Comparison of ENCODE assay signal across 1 cellular context in the genomic region with DNA sequence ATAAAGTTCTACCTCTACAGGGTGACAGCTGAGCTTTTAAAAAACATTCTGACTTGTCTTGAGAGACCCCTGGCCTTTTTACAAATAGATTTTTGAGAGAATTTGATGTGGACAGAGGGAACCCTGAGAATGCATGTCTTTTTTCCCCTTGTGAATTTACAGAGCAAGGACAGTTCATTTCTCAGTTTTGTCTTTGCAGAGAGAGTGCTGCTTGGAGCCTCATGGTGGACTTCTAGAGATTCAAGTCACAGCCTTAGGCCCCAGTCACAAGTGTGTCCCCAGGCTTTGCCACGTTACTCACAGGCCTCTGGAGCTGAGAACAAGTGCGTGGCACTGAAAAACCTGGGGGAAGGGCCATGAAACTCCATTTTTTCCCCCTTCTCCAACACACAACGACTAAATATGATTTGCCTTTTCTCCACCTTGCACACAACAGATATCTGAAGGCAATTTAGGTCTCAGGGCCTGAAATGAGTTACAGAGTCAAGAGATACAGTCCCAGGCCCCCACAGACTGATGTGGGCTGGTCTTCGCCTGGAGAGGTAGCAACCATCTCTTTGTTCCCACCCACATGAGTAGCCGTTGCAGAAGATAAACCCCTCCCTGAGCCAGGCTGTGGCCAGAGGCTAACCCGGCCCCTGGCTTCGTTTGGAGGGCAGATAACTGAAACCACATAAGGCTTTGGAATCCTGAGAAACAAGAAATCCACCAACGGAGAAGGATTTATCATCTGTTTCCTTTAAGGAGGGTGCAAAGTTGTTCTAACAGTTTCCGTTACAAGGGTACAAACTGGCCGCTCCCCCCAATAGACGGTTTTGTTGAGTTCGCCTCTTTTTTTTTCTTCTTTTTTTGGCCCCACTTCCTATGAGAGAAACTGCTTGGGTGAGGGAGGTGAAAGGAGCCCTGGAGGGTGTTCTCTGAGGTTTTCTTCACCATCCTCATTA.
TF ChIP-seq lines count a peak whose summit lies in the region.

No MANE protein-coding gene starts in this region.

TF ChIP-seq in A549, 52 proteins besides CTCF, POLR2A, EP300 and RAD21 (continued from another document):
- TF ChIP-seq ESRRA (IDR thresholded peaks at IDR 0.05; ENCODE audit: borderline replicate concordance, low read length) = no peak
- TF ChIP-seq, protein P1, sequence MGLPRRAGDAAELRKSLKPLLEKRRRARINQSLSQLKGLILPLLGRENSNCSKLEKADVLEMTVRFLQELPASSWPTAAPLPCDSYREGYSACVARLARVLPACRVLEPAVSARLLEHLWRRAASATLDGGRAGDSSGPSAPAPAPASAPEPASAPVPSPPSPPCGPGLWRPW (IDR thresholded peaks at IDR 0.05) = no peak
